In genomic region chr22:43395296-43395695, GRCh38 we compare ENCODE assay signal across 39 cellular contexts. TPM values are rescaled to one million over a fixed set of nuclear protein-coding genes. Genes with fewer than 3 reads are reported as not detected.
"Had no signal": no experiment of that assay in that cellular context is flagged by ENCODE, and none has a peak within 500 bp of the region (broad histone marks: within the 10 kb centered on the region; RNA-seq: fewer than 3 reads in every experiment).

No MANE protein-coding gene starts in this region.

- H3K36me3 Mint-ChIP-seq: activated CD4-positive, alpha-beta memory T cell treated with anti-CD3 and anti-CD28 coated beads for 36 hours; activated CD8-positive, alpha-beta memory T cell treated with anti-CD3 and anti-CD28 coated beads, Interleukin-2, amount 10 ng/mL, durations not matched to agents 7 days and 5 days; activated naive CD4-positive, alpha-beta T cell treated with anti-CD3 and anti-CD28 coated beads, Interleukin-2, amount 50 U/mL, for 24 hours; activated naive CD8-positive, alpha-beta T cell treated with anti-CD3 and anti-CD28 coated beads for 36 hours had no signal

- H3K9me3 ChIP-seq: adrenal gland, body of pancreas, esophagus squamous epithelium, gastroesophageal sphincter had no signal

- H3K36me3 ChIP-seq: adrenal gland, esophagus squamous epithelium, gastroesophageal sphincter had no signal

- H3K27me3 ChIP-seq: adrenal gland had no signal

- ATAC-seq: activated CD4-positive, alpha-beta T cell treated with anti-CD3 and anti-CD28 coated beads for 36 hours; activated CD8-positive, alpha-beta memory T cell treated with anti-CD3 and anti-CD28 coated beads, Interleukin-2, amount 10 ng/mL, durations not matched to agents 7 days and 5 days; activated CD8-positive, alpha-beta T cell treated with anti-CD3 and anti-CD28 coated beads, Interleukin-2, amount 10 ng/mL, durations not matched to agents 7 days and 5 days; activated naive CD8-positive, alpha-beta T cell treated with anti-CD3 and anti-CD28 coated beads, Interleukin-2, amount 50 U/mL, for 24 hours; body of pancreas; effector memory CD8-positive, alpha-beta T cell; gastroesophageal sphincter; T-helper 17 cell had no signal

- H3K9me3 Mint-ChIP-seq: activated CD4-positive, alpha-beta memory T cell treated with anti-CD3 and anti-CD28 coated beads for 36 hours; activated CD4-positive, alpha-beta T cell treated with anti-CD3 and anti-CD28 coated beads, Interleukin-2, amount 10 ng/mL, durations not matched to agents 24 days and 14 days; activated naive CD4-positive, alpha-beta T cell treated with anti-CD3 and anti-CD28 coated beads for 36 hours; activated naive CD4-positive, alpha-beta T cell treated with anti-CD3 and anti-CD28 coated beads, Interleukin-2, amount 50 U/mL, for 24 hours; activated naive CD8-positive, alpha-beta T cell treated with anti-CD3 and anti-CD28 coated beads for 36 hours; activated naive CD8-positive, alpha-beta T cell treated with anti-CD3 and anti-CD28 coated beads, Interleukin-2, amount 50 U/mL, for 24 hours; activated T-helper 1 cell treated with anti-CD3 and anti-CD28 coated beads, Interleukin-12 subunit alpha, Interleukin-12 subunit beta, Interleukin-2, Interleukin-4 antibody, amounts not matched to agents 30 ng/mL and 10 ng/mL and 1 ng/mL, durations not matched to agents 14 hours and 24 hours and 36 hours; activated T-helper 2 cell treated with anti-CD3 and anti-CD28 coated beads, Interferon-gamma antibody, Interleukin-2, Interleukin-4, amounts not matched to agents 10 μg/mL and 5 μg/mL and 100 μg/mL, durations not matched to agents 14 hours and 24 hours and 36 hours; effector memory CD8-positive, alpha-beta T cell; T-helper 2 cell treated with Interferon-gamma antibody and Interleukin-4, amounts not matched to agents 5 μg/mL and 100 μg/mL, for 36 hours had no signal

- H3K4me1 ChIP-seq: adrenal gland, body of pancreas, esophagus squamous epithelium, gastroesophageal sphincter had no signal

- H3K4me1 Mint-ChIP-seq: activated CD4-positive, alpha-beta T cell treated with anti-CD3 and anti-CD28 coated beads for 36 hours; activated CD4-positive, alpha-beta T cell treated with anti-CD3 and anti-CD28 coated beads, Interleukin-2, amount 10 ng/mL, durations not matched to agents 24 days and 14 days; activated CD8-positive, alpha-beta memory T cell treated with anti-CD3 and anti-CD28 coated beads, Interleukin-2, amount 10 ng/mL, durations not matched to agents 7 days and 5 days; activated naive CD4-positive, alpha-beta T cell treated with anti-CD3 and anti-CD28 coated beads, Interleukin-2, amount 50 U/mL, for 24 hours; activated naive CD8-positive, alpha-beta T cell treated with anti-CD3 and anti-CD28 coated beads for 36 hours; activated naive CD8-positive, alpha-beta T cell treated with anti-CD3 and anti-CD28 coated beads, Interleukin-2, amount 50 U/mL, for 24 hours had no signal

- H3K4me3 Mint-ChIP-seq: activated CD4-positive, alpha-beta memory T cell treated with anti-CD3 and anti-CD28 coated beads for 36 hours; activated CD4-positive, alpha-beta T cell treated with anti-CD3 and anti-CD28 coated beads for 36 hours; activated CD4-positive, alpha-beta T cell treated with anti-CD3 and anti-CD28 coated beads, Interleukin-2, amount 10 ng/mL, durations not matched to agents 24 days and 14 days; activated CD8-positive, alpha-beta memory T cell treated with anti-CD3 and anti-CD28 coated beads, Interleukin-2, amount 10 ng/mL, durations not matched to agents 7 days and 5 days; activated CD8-positive, alpha-beta T cell treated with anti-CD3 and anti-CD28 coated beads, Interleukin-2, amount 10 ng/mL, durations not matched to agents 7 days and 5 days; activated naive CD4-positive, alpha-beta T cell treated with anti-CD3 and anti-CD28 coated beads for 36 hours; activated naive CD4-positive, alpha-beta T cell treated with anti-CD3 and anti-CD28 coated beads, Interleukin-2, amount 50 U/mL, for 24 hours; activated naive CD8-positive, alpha-beta T cell treated with anti-CD3 and anti-CD28 coated beads for 36 hours; activated naive CD8-positive, alpha-beta T cell treated with anti-CD3 and anti-CD28 coated beads, Interleukin-2, amount 50 U/mL, for 24 hours; activated T-helper 1 cell treated with anti-CD3 and anti-CD28 coated beads, Interleukin-12 subunit alpha, Interleukin-12 subunit beta, Interleukin-2, Interleukin-4 antibody, amounts not matched to agents 30 ng/mL and 10 ng/mL and 1 ng/mL, durations not matched to agents 14 hours and 24 hours and 36 hours; effector memory CD8-positive, alpha-beta T cell; T-helper 17 cell; T-helper 2 cell treated with Interferon-gamma antibody and Interleukin-4, amounts not matched to agents 5 μg/mL and 100 μg/mL, for 36 hours had no signal

- H3K27ac ChIP-seq: adrenal gland, body of pancreas, epithelial cell of prostate, esophagus squamous epithelium, gastroesophageal sphincter had no signal

- DNase-seq: activated CD4-positive, alpha-beta memory T cell treated with anti-CD3 and anti-CD28 coated beads for 36 hours; activated CD4-positive, alpha-beta T cell treated with anti-CD3 and anti-CD28 coated beads for 36 hours; activated CD4-positive, alpha-beta T cell treated with anti-CD3 and anti-CD28 coated beads, Interleukin-2, amount 10 ng/mL, durations not matched to agents 24 days and 14 days; activated CD4-positive, CD25-positive, alpha-beta regulatory T cell; activated CD4-positive, CD25-positive, alpha-beta regulatory T cell treated with anti-CD3 and anti-CD28 coated beads, Interleukin-2, amount 50 U/mL, for 72 hours; activated CD8-positive, alpha-beta memory T cell treated with anti-CD3 and anti-CD28 coated beads, Interleukin-2, amount 10 ng/mL, durations not matched to agents 7 days and 5 days; activated CD8-positive, alpha-beta memory T cell treated with anti-CD3 and anti-CD28 coated beads, Interleukin-2, amount 50 U/mL, for 4 hours; activated CD8-positive, alpha-beta T cell treated with anti-CD3 and anti-CD28 coated beads, Interleukin-2, amount 10 ng/mL, durations not matched to agents 7 days and 5 days; activated effector memory CD4-positive, alpha-beta T cell treated with anti-CD3 and anti-CD28 coated beads, Interleukin-2, amount 50 U/mL, for 16 hours; activated naive CD4-positive, alpha-beta T cell treated with anti-CD3 and anti-CD28 coated beads for 36 hours; activated naive CD8-positive, alpha-beta T cell treated with anti-CD3 and anti-CD28 coated beads for 36 hours; activated naive CD8-positive, alpha-beta T cell treated with anti-CD3 and anti-CD28 coated beads, Interleukin-2, amount 50 U/mL, for 24 hours; activated T-cell treated with anti-CD3 and anti-CD28 coated beads, Interleukin-2, amount 50 U/mL, for 1 hour; activated T-cell treated with anti-CD3 and anti-CD28 coated beads, Interleukin-2, amount 50 U/mL, for 48 hours; adrenal gland; amygdala; body of pancreas; caudate nucleus; cortex of kidney; dermis blood vessel endothelial cell; effector CD4-positive, alpha-beta T cell; effector memory CD8-positive, alpha-beta T cell; esophagus squamous epithelium; foreskin melanocyte; T-helper 1 cell; T-helper 17 cell; T1000 had no signal

- H3K27me3 Mint-ChIP-seq: activated CD4-positive, alpha-beta T cell treated with anti-CD3 and anti-CD28 coated beads, Interleukin-2, amount 10 ng/mL, durations not matched to agents 24 days and 14 days; activated naive CD8-positive, alpha-beta T cell treated with anti-CD3 and anti-CD28 coated beads for 36 hours had no signal

- H3K27ac Mint-ChIP-seq: activated CD4-positive, alpha-beta memory T cell treated with anti-CD3 and anti-CD28 coated beads for 36 hours; activated CD4-positive, alpha-beta T cell treated with anti-CD3 and anti-CD28 coated beads for 36 hours; activated CD4-positive, alpha-beta T cell treated with anti-CD3 and anti-CD28 coated beads, Interleukin-2, amount 10 ng/mL, durations not matched to agents 24 days and 14 days; activated CD8-positive, alpha-beta memory T cell treated with anti-CD3 and anti-CD28 coated beads, Interleukin-2, amount 10 ng/mL, durations not matched to agents 7 days and 5 days; activated CD8-positive, alpha-beta T cell treated with anti-CD3 and anti-CD28 coated beads, Interleukin-2, amount 10 ng/mL, durations not matched to agents 7 days and 5 days; activated naive CD4-positive, alpha-beta T cell treated with anti-CD3 and anti-CD28 coated beads for 36 hours; activated naive CD4-positive, alpha-beta T cell treated with anti-CD3 and anti-CD28 coated beads, Interleukin-2, amount 50 U/mL, for 24 hours; activated naive CD8-positive, alpha-beta T cell treated with anti-CD3 and anti-CD28 coated beads for 36 hours; activated naive CD8-positive, alpha-beta T cell treated with anti-CD3 and anti-CD28 coated beads, Interleukin-2, amount 50 U/mL, for 24 hours; activated T-helper 1 cell treated with anti-CD3 and anti-CD28 coated beads, Interleukin-12 subunit alpha, Interleukin-12 subunit beta, Interleukin-2, Interleukin-4 antibody, amounts not matched to agents 30 ng/mL and 10 ng/mL and 1 ng/mL, durations not matched to agents 14 hours and 24 hours and 36 hours; activated T-helper 2 cell treated with anti-CD3 and anti-CD28 coated beads, Interferon-gamma antibody, Interleukin-2, Interleukin-4, amounts not matched to agents 10 μg/mL and 5 μg/mL and 100 μg/mL, durations not matched to agents 14 hours and 24 hours and 36 hours; effector memory CD8-positive, alpha-beta T cell; T-helper 17 cell; T-helper 2 cell treated with Interferon-gamma antibody and Interleukin-4, amounts not matched to agents 5 μg/mL and 100 μg/mL, for 36 hours had no signal

- H3K4me3 ChIP-seq: adrenal gland, body of pancreas, esophagus squamous epithelium, gastroesophageal sphincter had no signal

RNA-seq across cellular contexts. Expression of gene MPPED1, which starts 16.5 kb away (rescaled TPM):
- total RNA-seq: activated CD4-positive, alpha-beta memory T cell treated with anti-CD3 and anti-CD28 coated beads for 36 hours; activated CD4-positive, alpha-beta T cell treated with anti-CD3 and anti-CD28 coated beads for 36 hours; activated CD4-positive, alpha-beta T cell treated with anti-CD3 and anti-CD28 coated beads, Interleukin-2, amount 10 ng/mL, durations not matched to agents 24 days and 14 days; activated CD8-positive, alpha-beta memory T cell treated with anti-CD3 and anti-CD28 coated beads for 36 hours; activated CD8-positive, alpha-beta memory T cell treated with anti-CD3 and anti-CD28 coated beads, Interleukin-2, amount 10 ng/mL, durations not matched to agents 7 days and 5 days; activated CD8-positive, alpha-beta T cell treated with anti-CD3 and anti-CD28 coated beads, Interleukin-2, amount 10 ng/mL, durations not matched to agents 7 days and 5 days; activated naive CD4-positive, alpha-beta T cell treated with anti-CD3 and anti-CD28 coated beads for 36 hours; activated naive CD8-positive, alpha-beta T cell treated with anti-CD3 and anti-CD28 coated beads for 36 hours; activated T-helper 1 cell treated with anti-CD3 and anti-CD28 coated beads, Interleukin-12 subunit alpha, Interleukin-12 subunit beta, Interleukin-2, Interleukin-4 antibody, amounts not matched to agents 30 ng/mL and 10 ng/mL and 1 ng/mL, durations not matched to agents 14 hours and 24 hours and 36 hours; activated T-helper 2 cell treated with anti-CD3 and anti-CD28 coated beads, Interferon-gamma antibody, Interleukin-2, Interleukin-4, amounts not matched to agents 10 μg/mL and 5 μg/mL and 100 μg/mL, durations not matched to agents 14 hours and 24 hours and 36 hours; aorta; body of pancreas; chondrocyte; dermis blood vessel endothelial cell; endothelial cell of umbilical vein; esophagus squamous epithelium; fibroblast of lung; fibroblast of villous mesenchyme; T-helper 17 cell had no signal
- polyA plus RNA-seq: aorta, endothelial cell of umbilical vein, fibroblast of lung had no signal

RNA-seq across cellular contexts. Expression of gene SCUBE1, which starts 52.1 kb away (rescaled TPM):
- total RNA-seq: activated CD4-positive, alpha-beta memory T cell treated with anti-CD3 and anti-CD28 coated beads for 36 hours; activated CD4-positive, alpha-beta T cell treated with anti-CD3 and anti-CD28 coated beads for 36 hours; activated CD4-positive, alpha-beta T cell treated with anti-CD3 and anti-CD28 coated beads, Interleukin-2, amount 10 ng/mL, durations not matched to agents 24 days and 14 days; activated naive CD4-positive, alpha-beta T cell treated with anti-CD3 and anti-CD28 coated beads for 36 hours; activated T-helper 1 cell treated with anti-CD3 and anti-CD28 coated beads, Interleukin-12 subunit alpha, Interleukin-12 subunit beta, Interleukin-2, Interleukin-4 antibody, amounts not matched to agents 30 ng/mL and 10 ng/mL and 1 ng/mL, durations not matched to agents 14 hours and 24 hours and 36 hours; activated T-helper 2 cell treated with anti-CD3 and anti-CD28 coated beads, Interferon-gamma antibody, Interleukin-2, Interleukin-4, amounts not matched to agents 10 μg/mL and 5 μg/mL and 100 μg/mL, durations not matched to agents 14 hours and 24 hours and 36 hours; dermis blood vessel endothelial cell; endothelial cell of umbilical vein; fibroblast of villous mesenchyme; T-helper 17 cell had no signal
- polyA plus RNA-seq: fibroblast of lung had no signal
